In genomic region chr10:23319835-23320234, GRCh38 we compare ENCODE assay signal across 25 cellular contexts. TPM values are rescaled to one million over a fixed set of nuclear protein-coding genes. Genes with fewer than 3 reads are reported as not detected.
"Had no signal": no experiment of that assay in that cellular context is flagged by ENCODE, and none has a peak within 500 bp of the region (broad histone marks: within the 10 kb centered on the region; RNA-seq: fewer than 3 reads in every experiment).

No MANE protein-coding gene starts in this region.

- H3K4me1 Mint-ChIP-seq: activated naive CD4-positive, alpha-beta T cell treated with anti-CD3 and anti-CD28 coated beads, Interleukin-2, amount 10 ng/mL, durations not matched to agents 7 days and 5 days; WTC11 had no signal

- ATAC-seq: activated T-cell treated with anti-CD3 and anti-CD28 coated beads, Interleukin-2, amount 50 U/mL, for 4 hours; Panc1; T-helper 17 cell; WTC11 had no signal

- H3K36me3 Mint-ChIP-seq: activated CD4-positive, alpha-beta memory T cell treated with anti-CD3 and anti-CD28 coated beads for 36 hours; activated naive CD4-positive, alpha-beta T cell treated with anti-CD3 and anti-CD28 coated beads, Interleukin-2, amount 10 ng/mL, durations not matched to agents 7 days and 5 days; WTC11 had no signal

- H3K27me3 Mint-ChIP-seq: activated CD4-positive, alpha-beta memory T cell treated with anti-CD3 and anti-CD28 coated beads for 36 hours; activated naive CD4-positive, alpha-beta T cell treated with anti-CD3 and anti-CD28 coated beads, Interleukin-2, amount 10 ng/mL, durations not matched to agents 7 days and 5 days had no signal

- H3K36me3 ChIP-seq: brain microvascular endothelial cell, cardiac muscle cell, SJCRH30 had no signal

- H3K4me3 Mint-ChIP-seq: activated CD4-positive, alpha-beta memory T cell treated with anti-CD3 and anti-CD28 coated beads for 36 hours; activated CD4-positive, alpha-beta T cell treated with anti-CD3 and anti-CD28 coated beads, Interleukin-2, amount 10 ng/mL, durations not matched to agents 7 days and 5 days; activated naive CD4-positive, alpha-beta T cell treated with anti-CD3 and anti-CD28 coated beads, Interleukin-2, amount 10 ng/mL, durations not matched to agents 7 days and 5 days; activated naive CD8-positive, alpha-beta T cell treated with anti-CD3 and anti-CD28 coated beads for 36 hours; activated T-cell treated with anti-CD3 and anti-CD28 coated beads, Interleukin-2, amount 50 U/mL, for 4 hours; T-helper 17 cell; WTC11 had no signal

- H3K27ac ChIP-seq: brain microvascular endothelial cell, cardiac muscle cell, SJCRH30 had no signal

- H3K27me3 ChIP-seq: brain microvascular endothelial cell, cardiac muscle cell, SJCRH30 had no signal

- H3K9me3 Mint-ChIP-seq: activated naive CD8-positive, alpha-beta T cell treated with anti-CD3 and anti-CD28 coated beads for 36 hours; activated T-cell treated with anti-CD3 and anti-CD28 coated beads, Interleukin-2, amount 50 U/mL, for 4 hours; WTC11 had no signal

- H3K4me3 ChIP-seq: cardiac muscle cell, SJCRH30 had no signal

- H3K27ac Mint-ChIP-seq: activated CD4-positive, alpha-beta memory T cell treated with anti-CD3 and anti-CD28 coated beads for 36 hours; activated CD4-positive, alpha-beta T cell treated with anti-CD3 and anti-CD28 coated beads, Interleukin-2, amount 10 ng/mL, durations not matched to agents 7 days and 5 days; activated naive CD4-positive, alpha-beta T cell treated with anti-CD3 and anti-CD28 coated beads, Interleukin-2, amount 10 ng/mL, durations not matched to agents 7 days and 5 days; activated naive CD8-positive, alpha-beta T cell treated with anti-CD3 and anti-CD28 coated beads for 36 hours; T-helper 17 cell; WTC11 had no signal

- DNase-seq: activated CD4-positive, alpha-beta memory T cell treated with anti-CD3 and anti-CD28 coated beads for 36 hours; activated CD4-positive, alpha-beta T cell treated with anti-CD3 and anti-CD28 coated beads, Interleukin-2, amount 10 ng/mL, durations not matched to agents 7 days and 5 days; activated CD4-positive, CD25-positive, alpha-beta regulatory T cell treated with anti-CD3 and anti-CD28 coated beads, Interleukin-2, amount 50 U/mL, for 72 hours; activated CD8-positive, alpha-beta memory T cell treated with anti-CD3 and anti-CD28 coated beads for 24 hours; activated effector memory CD4-positive, alpha-beta T cell treated with anti-CD3 and anti-CD28 coated beads, Interleukin-2, amount 50 U/mL, for 16 hours; activated naive CD4-positive, alpha-beta T cell treated with anti-CD3 and anti-CD28 coated beads, Interleukin-2, amount 10 ng/mL, durations not matched to agents 7 days and 5 days; activated naive CD8-positive, alpha-beta T cell treated with anti-CD3 and anti-CD28 coated beads for 36 hours; activated T-cell treated with anti-CD3 and anti-CD28 coated beads, Interleukin-2, amount 50 U/mL, for 4 hours; brain microvascular endothelial cell; Kasumi-1; KBM-7; NCI-H1930; NCI-H446; NCI-H524; NCI-H774; NK-92 treated with Interleukin-12 subunit alpha and Interleukin-12 subunit beta, amount 100 ng/mL, for 24 hours; OCI-M1; Right ventricle myocardium superior; RPMI8226; SJCRH30; T-helper 17 cell; T-helper 9 cell had no signal

RNA-seq across cellular contexts. Expression of gene C10orf67, which starts 24.8 kb away (rescaled TPM):
- total RNA-seq: WTC11 had no signal
